In the genomic region with DNA sequence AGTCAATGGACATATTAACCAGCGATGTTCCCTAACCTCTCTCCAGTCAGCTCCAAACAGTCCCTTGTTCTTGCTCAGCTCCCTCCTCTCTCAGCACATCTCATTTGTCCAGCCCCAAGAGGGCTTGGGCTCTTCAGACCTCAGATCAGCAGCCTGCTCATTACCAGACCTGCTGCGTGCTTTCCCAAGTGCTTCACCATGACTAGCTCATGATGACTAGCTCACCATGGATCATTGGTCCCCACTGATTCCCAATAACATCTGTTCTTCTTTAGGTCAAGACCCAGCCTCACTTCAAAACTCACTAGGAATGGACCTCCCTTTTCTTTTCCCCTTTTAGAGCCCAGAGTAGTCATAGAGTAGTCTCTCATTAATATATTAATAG, we compare ENCODE assay signal across 13 cellular contexts.
DNase-seq lines count a peak whose midpoint lies in the region; ATAC-seq and TF ChIP-seq lines count a peak whose summit lies in the region.
"Had no signal": no experiment of that assay in that cellular context is flagged by ENCODE, and none has a peak within 500 bp of the region (broad histone marks: within the 10 kb centered on the region; RNA-seq: fewer than 3 reads in every experiment).

No MANE protein-coding gene starts in this region.

- H3K4me3 ChIP-seq in RWPE2 (ENCODE audit: severe bottlenecking) (no peak overlapping the region), transverse colon (no peak overlapping the region), testis (no peak overlapping the region)
- H3K4me3 ChIP-seq: GM12878, GM23338 had no signal

- no peak for ATAC-seq in RWPE2 (ENCODE audit: low read depth)
- ATAC-seq in HG02678 (IDR thresholded peaks at IDR 0.05; ENCODE audit: unreplicated experiment): no peak
- ATAC-seq: GM12878, GM23338 had no signal

- 63% methylated on average over 2 of the region's 2 CpGs; no CpG with 5 or more reads in 1 of the 2 donors for WGBS in transverse colon (ENCODE audit: low coverage in 1 of 2), 2 donors
- 50 to 68% methylated on average over 2 of the region's 2 CpGs for WGBS in testis, 2 donors

- H3K27ac ChIP-seq in RWPE2 (ENCODE audit: poor library complexity, severe bottlenecking): peak overlapping the region; percentile 45
- H3K27ac ChIP-seq in epithelial cell of prostate: peak overlapping the region; percentile 73
- peak overlapping the region in 3 of 4 donors; percentile 52 to 73 (median 70) for H3K27ac ChIP-seq in transverse colon
- H3K27ac ChIP-seq in testis: no peak overlapping the region
- H3K27ac ChIP-seq: C4-2B had no signal

- H3K36me3 ChIP-seq in RWPE2 (ENCODE audit: low read depth) (no peaks in the 10 kb centered on the region), transverse colon (no peaks in the 10 kb centered on the region), testis (ENCODE audit: low read depth, missing control alignments) (no peaks in the 10 kb centered on the region)

- TF ChIP-seq POLR2A in transverse colon (IDR thresholded peaks at IDR 0.05) (no peak), testis (IDR thresholded peaks at IDR 0.05) (no peak)

- TF ChIP-seq CTCF in RWPE2 (IDR thresholded peaks at IDR 0.05; ENCODE audit: poor library complexity, severe bottlenecking): no peak
- no peak for TF ChIP-seq CTCF in transverse colon (IDR thresholded peaks at IDR 0.05)
- no peak for TF ChIP-seq CTCF in testis (IDR thresholded peaks at IDR 0.05)

- no peaks in the 10 kb centered on the region for H3K27me3 ChIP-seq in RWPE2 (ENCODE audit: insufficient read depth, poor library complexity, severe bottlenecking)
- H3K27me3 ChIP-seq in transverse colon: no peaks in the 10 kb centered on the region
- no peaks in the 10 kb centered on the region for H3K27me3 ChIP-seq in testis

- no peak for TF ChIP-seq EP300 in transverse colon (IDR thresholded peaks at IDR 0.05; ENCODE audit: low read depth)

- no peak for DNase-seq in RWPE2 (ENCODE audit: low spot score)
- no peak for DNase-seq in epithelial cell of prostate (ENCODE audit: low read depth, low spot score)
- peak; percentile 85 for DNase-seq in kidney tubule cell (ENCODE audit: low spot score)
- DNase-seq in transverse colon: no peak
- DNase-seq in cortex of kidney (lab: John Stamatoyannopoulos, UW): no peak
- no peak for DNase-seq in testis
- DNase-seq: CD4-positive, alpha-beta memory T cell; DMS79; H9 had no signal

- intact Hi-C loops in transverse colon (cut with DNase I; ENCODE audit: low total_unique reads) (loop anchor here (10.0 kb wide), 1 partner anchor 353 kb away; no protein-coding TSS in a partner anchor), testis (cut with DNase I; ENCODE audit: low total_unique reads) (no loop called here)

- H3K4me1 ChIP-seq in RWPE2 (ENCODE audit: insufficient read depth, poor library complexity, severe bottlenecking) (peaks cover 17% of the 10 kb centered on the region), transverse colon (peaks cover 9 to 32% (median 18%) of the 10 kb centered on the region in 4 donors), testis (no peaks in the 10 kb centered on the region)

- in situ Hi-C loops in transverse colon (cut with MboI; ENCODE audit: low pct_ligation_motif_present in 1 of 4, low pct_unique_long_range_greater_than_20kb in 1 of 4, low sequenced_read_pairs in 3 of 4): loop anchor here in 1 of 4 donors (25.0 kb wide), 1 partner anchor 350 kb away; no protein-coding TSS in a partner anchor

- H3K9me3 ChIP-seq in RWPE2 (ENCODE audit: severe bottlenecking) (no peaks in the 10 kb centered on the region), transverse colon (no peaks in the 10 kb centered on the region), testis (no peaks in the 10 kb centered on the region)

Comparison
In these comparisons a context has a peak if more than half of its experiments do, and no peak if none do; other contexts are left out.
1. H3K27ac ChIP-seq: peak in RWPE2 (single experiment), epithelial cell of prostate (single experiment) and transverse colon (3 of 4); none in testis (0 of 2).